Comparison of ENCODE assay signal across 21 cellular contexts in the genomic region with DNA sequence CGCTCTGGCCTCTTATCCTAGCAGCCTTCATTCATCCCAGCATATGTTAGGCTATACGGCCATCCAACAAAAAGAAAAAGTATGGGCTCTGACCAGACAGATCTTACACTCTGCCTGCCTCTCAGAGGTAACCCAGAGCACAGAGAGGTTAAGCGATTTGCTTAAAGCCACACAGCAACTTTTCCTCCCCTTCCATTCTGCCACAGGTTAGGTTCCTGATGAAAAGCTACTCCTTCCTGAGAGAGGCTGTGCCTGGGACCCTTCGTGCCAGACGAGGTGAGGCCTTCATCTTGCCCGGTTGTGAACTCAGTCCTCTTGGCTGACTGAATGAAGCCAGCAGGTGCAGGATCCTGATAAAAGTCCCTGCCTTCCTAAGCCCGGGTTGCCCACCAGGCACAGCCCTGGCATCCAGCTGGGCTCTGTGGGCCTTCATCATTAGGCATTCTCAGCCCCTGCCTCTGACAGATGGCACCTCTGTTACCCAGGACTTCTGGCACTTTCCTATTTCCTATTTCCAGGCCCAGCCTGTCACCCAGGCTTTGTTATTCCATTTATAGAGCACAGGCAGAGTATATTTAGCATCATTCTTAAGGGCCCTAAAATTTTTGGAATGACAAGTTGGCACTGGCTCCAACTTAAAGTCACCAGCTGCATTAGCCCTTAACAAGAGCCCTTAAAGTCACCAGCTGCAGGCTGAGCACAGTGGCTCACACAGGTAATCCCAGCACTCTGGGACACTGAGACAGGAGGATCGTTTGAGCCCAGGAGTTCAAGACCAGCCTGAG. TPM values are rescaled to one million over a fixed set of nuclear protein-coding genes. Genes with fewer than 3 reads are reported as not detected.
DNase-seq lines count a peak whose midpoint lies in the region; ATAC-seq and TF ChIP-seq lines count a peak whose summit lies in the region.
"Had no signal": no experiment of that assay in that cellular context is flagged by ENCODE, and none has a peak within 500 bp of the region (broad histone marks: within the 10 kb centered on the region; RNA-seq: fewer than 3 reads in every experiment).

No MANE protein-coding gene starts in this region.

- H3K27ac ChIP-seq in cardiac muscle cell, result peak overlapping the region; percentile 72
- H3K27ac ChIP-seq: esophagus squamous epithelium, lower lobe of right lung, SJCRH30, spleen had no signal

- DNase-seq in GM10266 (ENCODE audit: extremely low spot score), result peak; percentile 14
- DNase-seq in NCI-H1694 treated with DMSO at 0.1 percent for 48 hours (lab: John Stamatoyannopoulos, UW), result peak; percentile 56
- peak in 1 of 2 donors; percentile 68 for DNase-seq in cardiac muscle cell (ENCODE audit: low read depth in 1 of 2, low spot score in 1 of 2)
- no peak for DNase-seq in progenitor cell of endocrine pancreas (ENCODE audit: low spot score, unreplicated experiment)
- no peak for DNase-seq in stimulated activated naive CD4-positive, alpha-beta T cell (lab: John Stamatoyannopoulos, UW)
- no peak for DNase-seq in natural killer cell treated with Interleukin-12 subunit alpha and Interleukin-12 subunit beta and Interleukin-15 and Interleukin-18, amount 100 ng/mL, for 72 hours (ENCODE audit: low spot score)
- no peak for DNase-seq in stimulated activated CD4-positive, alpha-beta T cell treated with anti-CD3 and anti-CD28 coated beads, Interleukin-1b, Interleukin-23, amount 100 ng/mL, for 48 hours
- DNase-seq: activated CD4-positive, CD25-positive, alpha-beta regulatory T cell; effector CD8-positive, alpha-beta T cell; esophagus squamous epithelium; immature natural killer cell; lower lobe of right lung; NCI-H1930; NCI-H526 treated with DMSO at 0.1 percent for 48 hours; OCI-M1; SJCRH30; spleen had no signal

- peaks cover 26% of the 10 kb centered on the region for H3K4me1 Mint-ChIP-seq in progenitor cell of endocrine pancreas (ENCODE audit: low read depth)
- H3K4me1 Mint-ChIP-seq in natural killer cell treated with Interleukin-12 subunit alpha and Interleukin-12 subunit beta and Interleukin-15 and Interleukin-18, amount 100 ng/mL, for 72 hours (ENCODE audit: low read depth in 2 of 2), result no peaks in the 10 kb centered on the region
- H3K4me1 Mint-ChIP-seq: immature natural killer cell had no signal

- peaks cover 12% of the 10 kb centered on the region for H3K4me1 ChIP-seq in cardiac muscle cell (ENCODE audit: low read depth)
- H3K4me1 ChIP-seq: esophagus squamous epithelium, SJCRH30 had no signal

- peak overlapping the region; percentile 33 for H3K27ac Mint-ChIP-seq in progenitor cell of endocrine pancreas
- no peak overlapping the region for H3K27ac Mint-ChIP-seq in natural killer cell treated with Interleukin-12 subunit alpha and Interleukin-12 subunit beta and Interleukin-15 and Interleukin-18, amount 100 ng/mL, for 72 hours
- H3K27ac Mint-ChIP-seq: activated T-helper 2 cell treated with anti-CD3 and anti-CD28 coated beads, Interferon-gamma antibody, Interleukin-2, Interleukin-4, amounts not matched to agents 10 μg/mL and 5 μg/mL and 100 μg/mL, durations not matched to agents 14 hours and 24 hours and 36 hours; IgD-negative memory B cell; immature natural killer cell; T-helper 2 cell treated with Interferon-gamma antibody and Interleukin-4, amounts not matched to agents 5 μg/mL and 100 μg/mL, for 36 hours had no signal

- no peak overlapping the region for H3K4me3 ChIP-seq in cardiac muscle cell
- H3K4me3 ChIP-seq: esophagus squamous epithelium, lower lobe of right lung, SJCRH30, spleen had no signal

- no peaks in the 10 kb centered on the region for H3K9me3 Mint-ChIP-seq in progenitor cell of endocrine pancreas (ENCODE audit: low read depth)
- no peaks in the 10 kb centered on the region for H3K9me3 Mint-ChIP-seq in natural killer cell treated with Interleukin-12 subunit alpha and Interleukin-12 subunit beta and Interleukin-15 and Interleukin-18, amount 100 ng/mL, for 72 hours
- H3K9me3 Mint-ChIP-seq: activated T-helper 2 cell treated with anti-CD3 and anti-CD28 coated beads, Interferon-gamma antibody, Interleukin-2, Interleukin-4, amounts not matched to agents 10 μg/mL and 5 μg/mL and 100 μg/mL, durations not matched to agents 14 hours and 24 hours and 36 hours; IgD-negative memory B cell; immature natural killer cell; T-helper 2 cell treated with Interferon-gamma antibody and Interleukin-4, amounts not matched to agents 5 μg/mL and 100 μg/mL, for 36 hours had no signal

- no peaks in the 10 kb centered on the region for H3K27me3 ChIP-seq in cardiac muscle cell
- H3K27me3 ChIP-seq: esophagus squamous epithelium, SJCRH30, spleen had no signal

- no peaks in the 10 kb centered on the region for H3K36me3 ChIP-seq in cardiac muscle cell
- H3K36me3 ChIP-seq: esophagus squamous epithelium, lower lobe of right lung, SJCRH30 had no signal

- ATAC-seq in natural killer cell treated with Interleukin-12 subunit alpha and Interleukin-12 subunit beta and Interleukin-15 and Interleukin-18, amount 100 ng/mL, for 72 hours, result no peak
- no peak for ATAC-seq in HG03521 (IDR thresholded peaks at IDR 0.05; ENCODE audit: unreplicated experiment)

- no peak overlapping the region for H3K4me3 Mint-ChIP-seq in progenitor cell of endocrine pancreas (ENCODE audit: low read depth)
- H3K4me3 Mint-ChIP-seq in natural killer cell treated with Interleukin-12 subunit alpha and Interleukin-12 subunit beta and Interleukin-15 and Interleukin-18, amount 100 ng/mL, for 72 hours, result no peak overlapping the region
- H3K4me3 Mint-ChIP-seq: IgD-negative memory B cell; immature natural killer cell; T-helper 2 cell treated with Interferon-gamma antibody and Interleukin-4, amounts not matched to agents 5 μg/mL and 100 μg/mL, for 36 hours had no signal

- H3K36me3 Mint-ChIP-seq in progenitor cell of endocrine pancreas (ENCODE audit: insufficient read depth), result no peaks in the 10 kb centered on the region
- no peaks in the 10 kb centered on the region for H3K36me3 Mint-ChIP-seq in natural killer cell treated with Interleukin-12 subunit alpha and Interleukin-12 subunit beta and Interleukin-15 and Interleukin-18, amount 100 ng/mL, for 72 hours

- H3K27me3 Mint-ChIP-seq in progenitor cell of endocrine pancreas, result no peaks in the 10 kb centered on the region
- H3K27me3 Mint-ChIP-seq in natural killer cell treated with Interleukin-12 subunit alpha and Interleukin-12 subunit beta and Interleukin-15 and Interleukin-18, amount 100 ng/mL, for 72 hours, result peaks cover 3 to 6% of the 10 kb centered on the region in 2 donors
- H3K27me3 Mint-ChIP-seq: IgD-negative memory B cell had no signal

- H3K9me3 ChIP-seq in cardiac muscle cell (ENCODE audit: low read depth), result no peaks in the 10 kb centered on the region
- H3K9me3 ChIP-seq: esophagus squamous epithelium, lower lobe of right lung, SJCRH30, spleen had no signal

- TF ChIP-seq CTCF in GM10266 (IDR thresholded peaks at IDR 0.05; ENCODE audit: control insufficient read depth, insufficient read depth, low read depth, missing control alignments), result no peak
- no peak for TF ChIP-seq CTCF in cardiac muscle cell (IDR thresholded peaks at IDR 0.05; ENCODE audit: low read depth, low read length)
- TF ChIP-seq CTCF in progenitor cell of endocrine pancreas (IDR thresholded peaks at IDR 0.05; ENCODE audit: unreplicated experiment), result no peak

RNA-seq across cellular contexts. Expression of a gene that starts 12.8 kb away (rescaled TPM):
- total RNA-seq in cardiac muscle cell, result 0.57 and 1.6 TPM in 2 replicates
- 1.3 and 1.9 TPM in 2 replicates for polyA plus RNA-seq in cardiac muscle cell
- total RNA-seq in progenitor cell of endocrine pancreas, result 0.98 and 1.1 TPM in 2 replicates
- under 1 TPM in 1 of 2 donors, not detected in 1; 0.26 TPM for total RNA-seq in natural killer cell treated with Interleukin-12 subunit alpha and Interleukin-12 subunit beta and Interleukin-15 and Interleukin-18, amount 100 ng/mL, for 72 hours
- total RNA-seq: activated T-helper 2 cell treated with anti-CD3 and anti-CD28 coated beads, Interferon-gamma antibody, Interleukin-2, Interleukin-4, amounts not matched to agents 10 μg/mL and 5 μg/mL and 100 μg/mL, durations not matched to agents 14 hours and 24 hours and 36 hours; esophagus squamous epithelium; lower lobe of right lung; SJCRH30 had no signal
- polyA plus RNA-seq: IgD-negative memory B cell, immature natural killer cell had no signal

RNA-seq across cellular contexts. Expression of a gene that starts 18.6 kb away (rescaled TPM):
- total RNA-seq in cardiac muscle cell, result 58.9 and 105 TPM in 2 replicates
- polyA plus RNA-seq in cardiac muscle cell, result 75.4 and 109 TPM in 2 replicates
- 25.7 and 26.5 TPM in 2 replicates for total RNA-seq in progenitor cell of endocrine pancreas
- not detected for total RNA-seq in natural killer cell treated with Interleukin-12 subunit alpha and Interleukin-12 subunit beta and Interleukin-15 and Interleukin-18, amount 100 ng/mL, for 72 hours
- total RNA-seq: activated T-helper 2 cell treated with anti-CD3 and anti-CD28 coated beads, Interferon-gamma antibody, Interleukin-2, Interleukin-4, amounts not matched to agents 10 μg/mL and 5 μg/mL and 100 μg/mL, durations not matched to agents 14 hours and 24 hours and 36 hours had no signal

RNA-seq across cellular contexts. Expression of a gene that starts 36.9 kb away (rescaled TPM):
- total RNA-seq in cardiac muscle cell (14.8 and 15.8 TPM in 2 replicates), progenitor cell of endocrine pancreas (17.9 and 18.0 TPM in 2 replicates)
- polyA plus RNA-seq in cardiac muscle cell, result 17.6 and 19.4 TPM in 2 replicates
- 10 to 100 TPM; 56.5 to 60.3 TPM for total RNA-seq in natural killer cell treated with Interleukin-12 subunit alpha and Interleukin-12 subunit beta and Interleukin-15 and Interleukin-18, amount 100 ng/mL, for 72 hours

Comparison
In these comparisons a context has a peak if more than half of its experiments do, and no peak if none do; other contexts are left out.
1. DNase-seq: peak in GM10266 (single experiment) and NCI-H1694 treated with DMSO at 0.1 percent for 48 hours (single experiment); none in progenitor cell of endocrine pancreas (single experiment), stimulated activated naive CD4-positive, alpha-beta T cell (0 of 6), natural killer cell treated with Interleukin-12 subunit alpha and Interleukin-12 subunit beta and Interleukin-15 and Interleukin-18, amount 100 ng/mL, for 72 hours (single experiment) and stimulated activated CD4-positive, alpha-beta T cell treated with anti-CD3 and anti-CD28 coated beads, Interleukin-1b, Interleukin-23, amount 100 ng/mL, for 48 hours (single experiment).
2. RNA of a gene that starts 18.6 kb away (total RNA-seq): 58.9 to 105 TPM in cardiac muscle cell and 25.7 to 26.5 TPM in progenitor cell of endocrine pancreas; not detected in natural killer cell treated with Interleukin-12 subunit alpha and Interleukin-12 subunit beta and Interleukin-15 and Interleukin-18, amount 100 ng/mL, for 72 hours; every median in the first group is over 10 times any median in the second.